25 cellular contexts compared by ENCODE assay signal in the genomic region with DNA sequence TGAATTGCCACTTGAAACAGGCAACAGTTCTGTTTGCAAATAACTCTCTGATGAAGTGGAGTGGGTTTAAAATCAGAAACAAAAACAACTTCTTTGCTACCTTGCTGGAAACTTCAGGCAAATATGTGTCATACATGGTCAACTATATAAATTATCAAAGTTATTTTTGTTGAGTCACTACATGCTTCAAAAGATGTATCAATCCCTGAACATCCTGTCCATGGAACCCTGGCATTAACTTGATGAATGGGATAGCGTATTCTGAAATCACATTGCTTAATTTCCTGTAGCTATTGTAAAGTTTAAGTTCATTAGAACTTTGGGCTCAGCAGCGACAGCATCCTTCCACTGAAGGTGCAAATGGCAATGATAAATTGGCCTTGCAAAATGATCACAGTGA.
DNase-seq lines count a peak whose midpoint lies in the region; ATAC-seq, FAIRE-seq and TF ChIP-seq lines count a peak whose summit lies in the region.
"Had no signal": no experiment of that assay in that cellular context is flagged by ENCODE, and none has a peak within 500 bp of the region (broad histone marks: within the 10 kb centered on the region; RNA-seq: fewer than 3 reads in every experiment).

No MANE protein-coding gene starts in this region.

- intact Hi-C loops in K562 (cut with micrococcal nuclease), result no loop called here
- intact Hi-C loops in pancreas (cut with DNase I), result no loop called here

- H3K27ac Mint-ChIP-seq in stimulated activated naive CD8-positive, alpha-beta T cell treated with anti-CD3 and anti-CD28 coated beads, Interleukin-15, amount 100 ng/mL, for 72 hours, result no peak overlapping the region
- H3K27ac Mint-ChIP-seq: CD14-positive monocyte; CD4-positive, alpha-beta T cell; CD8-positive, alpha-beta memory T cell; HFFc6 had no signal

- no peak for ATAC-seq in K562
- ATAC-seq in stimulated activated naive CD8-positive, alpha-beta T cell treated with anti-CD3 and anti-CD28 coated beads, Interleukin-15, amount 100 ng/mL, for 72 hours, result no peak
- no peak for ATAC-seq in GM19397 (IDR thresholded peaks at IDR 0.05; ENCODE audit: unreplicated experiment)
- ATAC-seq in pancreas, result no peak
- ATAC-seq: A549, GM12878 had no signal

- no peak overlapping the region for H3K4me3 Mint-ChIP-seq in stimulated activated naive CD8-positive, alpha-beta T cell treated with anti-CD3 and anti-CD28 coated beads, Interleukin-15, amount 100 ng/mL, for 72 hours
- H3K4me3 Mint-ChIP-seq: CD14-positive monocyte; CD4-positive, alpha-beta T cell; CD8-positive, alpha-beta memory T cell; HFFc6 had no signal

- H3K9me3 ChIP-seq in K562 (replicated peaks; ENCODE audit: control insufficient read depth, insufficient read depth, low read depth, low read length) (no peaks in the 10 kb centered on the region), pancreas (no peaks in the 10 kb centered on the region)
- H3K9me3 ChIP-seq: A549, BE2C, HAP-1 had no signal

- TF ChIP-seq EP300 in K562 (IDR thresholded peaks at IDR 0.05; ENCODE audit: low read length), result no peak

- in situ Hi-C loops in K562 (cut with MboI), result no loop called here

- POLR2A ChIA-PET in RWPE1 (lab: Yijun Ruan, JAX; ENCODE audit: low non-redundant PET), result no interaction called here
- POLR2A ChIA-PET in K562 (lab: Yijun Ruan, JAX), result no interaction called here

- CTCF ChIA-PET in RWPE1 (lab: Yijun Ruan, JAX), result no interaction called here
- CTCF ChIA-PET in K562 (lab: Yijun Ruan, JAX; ENCODE audit: low intra/inter-chr PET ratio), result no interaction called here

- H3K79me2 ChIP-seq in K562 (ENCODE audit: control insufficient read depth, insufficient read depth, low read length), result no peaks in the 10 kb centered on the region

- no peak for FAIRE-seq in K562 (lab: Jason Lieb, UNC)
- no peak for FAIRE-seq in pancreas (lab: Jason Lieb, UNC)
- FAIRE-seq: A549, D721Med, GM12878, H54 had no signal

- H3K27me3 ChIP-seq in K562 (ENCODE audit: control insufficient read depth in 2 of 2, insufficient read depth in 2 of 2, low read length in 2 of 2) (no peaks in the 10 kb centered on the region), pancreas (no peaks in the 10 kb centered on the region)
- H3K27me3 ChIP-seq: BE2C; BLaER1 treated with 17β-estradiol and CSF1 and Interleukin-3, amounts not matched to agents 10 nM and 100 nM had no signal

- no peak overlapping the region for H2AFZ ChIP-seq in K562 (ENCODE audit: low read depth, low read length)

- no peak for TF ChIP-seq POLR2A in K562 (conservative IDR thresholded peaks at IDR 0.05)

- peaks cover 0 to 8% of the 10 kb centered on the region in 2 experiments; a peak in 2 of 5 replicates for H3K4me1 ChIP-seq in K562 (replicated peaks in 1 of 2; ENCODE audit: control insufficient read depth in 2 of 2, insufficient read depth in 2 of 2, low read length in 2 of 2)
- no peaks in the 10 kb centered on the region for H3K4me1 ChIP-seq in pancreas
- H3K4me1 ChIP-seq: A549, BE2C, HAP-1 had no signal

- H3K4me1 Mint-ChIP-seq in stimulated activated naive CD8-positive, alpha-beta T cell treated with anti-CD3 and anti-CD28 coated beads, Interleukin-15, amount 100 ng/mL, for 72 hours, result no peaks in the 10 kb centered on the region
- H3K4me1 Mint-ChIP-seq: CD14-positive monocyte; CD8-positive, alpha-beta memory T cell had no signal

- no peak overlapping the region for H3K27ac ChIP-seq in RWPE1
- H3K27ac ChIP-seq in K562 (ENCODE audit: extremely low read depth, low read depth, low read length), result no peak overlapping the region
- no peak overlapping the region for H3K27ac ChIP-seq in pancreas
- H3K27ac ChIP-seq: A549; BLaER1 treated with 17β-estradiol and CSF1 and Interleukin-3, amounts not matched to agents 10 nM and 100 nM had no signal

- DNase-seq in RWPE1 (ENCODE audit: low spot score) (peak; percentile 12), K562 (ENCODE audit: extremely low read depth in 1 of 4, low spot score in 3 of 4) (no peak), epithelial cell of esophagus (ENCODE audit: low read depth) (peak; percentile 42), pancreas (no peak)
- no peak for DNase-seq in stimulated activated naive CD8-positive, alpha-beta T cell treated with anti-CD3 and anti-CD28 coated beads, Interleukin-15, amount 100 ng/mL, for 72 hours
- DNase-seq: 8988T; ACHN; AML-193; BE2C; CD4-positive, alpha-beta T cell; CD8-positive, alpha-beta memory T cell; DMS 273 treated with DMSO at 0.1 percent for 48 hours; DMS79; EL; GDM1; GOT3; HFFc6 had no signal

- no peaks in the 10 kb centered on the region for H4K20me1 ChIP-seq in K562 (replicated peaks; ENCODE audit: control insufficient read depth, insufficient read depth, low read length)
- H4K20me1 ChIP-seq: BLaER1 treated with 17β-estradiol and CSF1 and Interleukin-3, amounts not matched to agents 10 nM and 100 nM had no signal

- no peak for TF ChIP-seq RAD21 in K562 (CRISPR knock-in tag; conservative IDR thresholded peaks at IDR 0.05 in 1 of 2, IDR thresholded peaks at IDR 0.05 in 1 of 2)

- H3K9ac ChIP-seq in K562 (ENCODE audit: insufficient read depth in 1 of 2, low read depth in 2 of 2, low read length in 2 of 2), result no peak overlapping the region
- H3K9ac ChIP-seq: BLaER1 treated with 17β-estradiol and CSF1 and Interleukin-3, amounts not matched to agents 10 nM and 100 nM had no signal

- H3K4me3 ChIP-seq in K562, result no peak overlapping the region
- no peak overlapping the region for H3K4me3 ChIP-seq in epithelial cell of esophagus (ENCODE audit: low read length)
- no peak overlapping the region for H3K4me3 ChIP-seq in pancreas
- H3K4me3 ChIP-seq: A549; BLaER1 treated with 17β-estradiol and CSF1 and Interleukin-3, amounts not matched to agents 10 nM and 100 nM; GM12878; HAP-1 had no signal

- no peak overlapping the region for H3K4me2 ChIP-seq in K562 (ENCODE audit: insufficient read depth, low read length)
- H3K4me2 ChIP-seq: A549; BLaER1 treated with 17β-estradiol and CSF1 and Interleukin-3, amounts not matched to agents 10 nM and 100 nM had no signal

- 34% methylated on average over 2 of the region's 2 CpGs for WGBS in K562 (ENCODE audit: insufficient coverage, low coverage, missing lambda C conversion rate)
- WGBS in pancreas, 2 donors, result 77 to 79% methylated on average over 2 of the region's 2 CpGs

- no peaks in the 10 kb centered on the region for H3K9me1 ChIP-seq in K562 (ENCODE audit: control insufficient read depth, insufficient read depth, low read length)

- peaks cover 5% of the 10 kb centered on the region for H3K27me3 Mint-ChIP-seq in stimulated activated naive CD8-positive, alpha-beta T cell treated with anti-CD3 and anti-CD28 coated beads, Interleukin-15, amount 100 ng/mL, for 72 hours

- TF ChIP-seq CTCF in RWPE1 (conservative IDR thresholded peaks at IDR 0.05; ENCODE audit: low read depth) (no peak), K562 (IDR thresholded peaks at IDR 0.05 in 2 of 3, conservative IDR thresholded peaks at IDR 0.05 in 1 of 3; ENCODE audit: insufficient read depth in 2 of 3, low read depth in 1 of 3, low read length in 3 of 3) (no peak), epithelial cell of esophagus (IDR thresholded peaks at IDR 0.05; ENCODE audit: insufficient read depth, low read depth, low read length, missing control alignments) (no peak), pancreas (IDR thresholded peaks at IDR 0.05) (no peak)

- H3K36me3 ChIP-seq in K562 (ENCODE audit: control insufficient read depth, insufficient read depth, low read length) (no peaks in the 10 kb centered on the region), pancreas (no peaks in the 10 kb centered on the region)
- H3K36me3 ChIP-seq: BE2C; BLaER1 treated with 17β-estradiol and CSF1 and Interleukin-3, amounts not matched to agents 10 nM and 100 nM; HAP-1 had no signal

- H3K9me3 Mint-ChIP-seq in stimulated activated naive CD8-positive, alpha-beta T cell treated with anti-CD3 and anti-CD28 coated beads, Interleukin-15, amount 100 ng/mL, for 72 hours, result peaks cover 0 to 3% of the 10 kb centered on the region in 2 donors
- H3K9me3 Mint-ChIP-seq: CD4-positive, alpha-beta T cell; CD8-positive, alpha-beta memory T cell had no signal

- BruUV-seq in K562 (replicated peaks; lab: Mats Ljungman, UMichigan), result no TSS peak

TF ChIP-seq in K562, 482 proteins besides CTCF, POLR2A, EP300 and RAD21:
- 0 out of 2 replicates have a peak, but pooled peaks have one; percentile 6 for TF ChIP-seq NFE2 (IDR thresholded peaks at IDR 0.05; ENCODE audit: low read depth)
- no peak for TF ChIP-seq ARID2 (IDR thresholded peaks at IDR 0.05)

Comparison
In these comparisons a context has a peak if more than half of its experiments do, and no peak if none do; other contexts are left out.
1. DNase-seq: peak in RWPE1 (single experiment) and epithelial cell of esophagus (single experiment); none in K562 (0 of 4), stimulated activated naive CD8-positive, alpha-beta T cell treated with anti-CD3 and anti-CD28 coated beads, Interleukin-15, amount 100 ng/mL, for 72 hours (0 of 2) and pancreas (0 of 6).